In genomic region chr12:127928178-127928577, GRCh38 we compare ENCODE assay signal across 19 cellular contexts.
"Had no signal": no experiment of that assay in that cellular context is flagged by ENCODE, and none has a peak within 500 bp of the region (broad histone marks: within the 10 kb centered on the region; RNA-seq: fewer than 3 reads in every experiment).

No MANE protein-coding gene starts in this region.

- H3K36me3 Mint-ChIP-seq: activated naive CD4-positive, alpha-beta T cell treated with anti-CD3 and anti-CD28 coated beads, Interleukin-2, amount 10 ng/mL, durations not matched to agents 7 days and 5 days; brain had no signal

- H3K4me3 ChIP-seq: psoas muscle, thyroid gland, vagina had no signal

- H3K27ac Mint-ChIP-seq: activated naive CD4-positive, alpha-beta T cell treated with anti-CD3 and anti-CD28 coated beads, Interleukin-2, amount 10 ng/mL, durations not matched to agents 7 days and 5 days; nephron progenitor cell had no signal

- H3K4me1 Mint-ChIP-seq: activated naive CD4-positive, alpha-beta T cell treated with anti-CD3 and anti-CD28 coated beads, Interleukin-2, amount 10 ng/mL, durations not matched to agents 7 days and 5 days had no signal

- H3K4me3 Mint-ChIP-seq: activated naive CD4-positive, alpha-beta T cell treated with anti-CD3 and anti-CD28 coated beads, Interleukin-2, amount 10 ng/mL, durations not matched to agents 7 days and 5 days; brain; nephron progenitor cell had no signal

- H3K27me3 ChIP-seq: thyroid gland, vagina had no signal

- DNase-seq: activated CD4-positive, alpha-beta T cell treated with anti-CD3 and anti-CD28 coated beads for 1 hour; activated CD4-positive, alpha-beta T cell treated with anti-CD3 and anti-CD28 coated beads, Interleukin-2, amount 50 U/mL, for 48 hours; activated naive CD4-positive, alpha-beta T cell treated with anti-CD3 and anti-CD28 coated beads, Interleukin-2, amount 10 ng/mL, durations not matched to agents 7 days and 5 days; glutamatergic neuron; hypothalamus; kidney; mesendoderm; nephron progenitor cell; occipital lobe; psoas muscle; stimulated activated CD4-positive, alpha-beta T cell treated with anti-CD3 and anti-CD28 coated beads, Interleukin-12 subunit alpha, Interleukin-12 subunit beta, amount 100 ng/mL, for 4 hours; stimulated activated CD4-positive, alpha-beta T cell treated with anti-CD3 and anti-CD28 coated beads, Interleukin-2, amount 100 ng/mL, for 24 hours; T-helper 1 cell; thyroid gland had no signal

- H3K4me1 ChIP-seq: psoas muscle, thyroid gland, vagina had no signal

- H3K9me3 Mint-ChIP-seq: nephron progenitor cell had no signal

- H3K36me3 ChIP-seq: thyroid gland, vagina had no signal

- ATAC-seq: psoas muscle, sciatic nerve, SK-N-SH treated with all-trans-retinoic acid at 6 μM for 48 hours had no signal

- H3K9me3 ChIP-seq: psoas muscle, thyroid gland, vagina had no signal

- H3K27me3 Mint-ChIP-seq: activated naive CD4-positive, alpha-beta T cell treated with anti-CD3 and anti-CD28 coated beads, Interleukin-2, amount 10 ng/mL, durations not matched to agents 7 days and 5 days had no signal

- H3K27ac ChIP-seq: psoas muscle, thyroid gland, vagina, VCaP had no signal
